Comparison of ENCODE assay signal across 10 cellular contexts in the genomic region with DNA sequence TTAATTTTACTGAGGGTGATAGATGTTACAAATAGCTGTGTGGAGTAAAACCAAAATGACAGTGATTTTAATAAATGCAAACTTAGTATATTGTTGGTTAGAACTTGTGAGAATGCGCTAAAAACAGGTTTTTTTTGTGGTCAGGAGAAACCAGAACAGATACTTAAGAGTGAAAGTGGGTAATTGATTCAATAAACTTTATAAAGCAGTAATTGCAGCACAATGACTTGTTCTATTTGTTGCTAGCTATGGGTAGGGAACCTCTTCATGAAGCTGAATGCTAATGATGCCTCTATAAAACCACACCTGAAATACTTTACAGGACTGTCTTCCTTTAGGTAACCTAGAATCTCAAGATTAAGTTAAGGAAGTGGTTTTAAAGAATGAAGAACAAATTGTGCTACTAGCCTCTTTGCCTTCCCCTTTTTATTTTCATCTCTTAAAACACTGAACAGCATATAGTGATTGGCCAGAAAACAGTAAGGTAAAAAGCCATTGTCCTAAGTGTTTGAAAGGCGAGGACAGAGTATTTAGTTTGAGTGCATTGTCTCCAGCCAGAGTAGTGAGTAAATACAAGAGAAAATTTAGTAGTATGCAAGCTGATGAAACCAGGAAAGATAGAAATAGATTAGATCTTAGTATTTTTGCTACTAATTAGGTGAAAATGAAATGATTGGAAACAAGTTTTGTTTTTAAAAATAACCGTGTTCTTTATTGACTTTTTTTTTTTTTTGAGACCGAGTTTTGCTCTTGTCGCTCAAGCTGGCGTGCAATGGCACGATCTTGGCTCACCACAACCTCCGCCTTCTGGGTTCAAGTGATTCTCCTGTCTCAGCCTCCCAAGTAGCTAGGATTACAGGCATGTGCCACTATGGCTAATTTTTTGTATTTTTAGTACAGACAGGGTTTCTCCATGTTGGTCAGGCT. TPM values are rescaled to one million over a fixed set of nuclear protein-coding genes. Genes with fewer than 3 reads are reported as not detected.
DNase-seq lines count a peak whose midpoint lies in the region; ATAC-seq and TF ChIP-seq lines count a peak whose summit lies in the region.
"Had no signal": no experiment of that assay in that cellular context is flagged by ENCODE, and none has a peak within 500 bp of the region (broad histone marks: within the 10 kb centered on the region; RNA-seq: fewer than 3 reads in every experiment).

No MANE protein-coding gene starts in this region.

- peak overlapping the region; percentile 27 for H3K4me3 Mint-ChIP-seq in activated naive CD4-positive, alpha-beta T cell treated with anti-CD3 and anti-CD28 coated beads for 36 hours

- H3K36me3 ChIP-seq in OCI-LY1 (ENCODE audit: insufficient read depth, low read length) (peaks cover 51% of the 10 kb centered on the region), upper lobe of left lung (peaks cover 0 to 14% (median 5%) of the 10 kb centered on the region in 4 donors), neuronal stem cell (replicated peaks in 1 of 2; ENCODE audit: control insufficient read depth in 2 of 2, insufficient read depth in 2 of 2, low read length in 2 of 2) (peaks cover 2 to 52% of the 10 kb centered on the region in 2 donors)
- H3K36me3 ChIP-seq in effector memory CD4-positive, alpha-beta T cell (ENCODE audit: control insufficient read depth, insufficient read depth, low read length): no peaks in the 10 kb centered on the region

- no peak for TF ChIP-seq POLR2A in upper lobe of left lung (IDR thresholded peaks at IDR 0.05)

- no peaks in the 10 kb centered on the region for H3K27me3 Mint-ChIP-seq in activated naive CD4-positive, alpha-beta T cell treated with anti-CD3 and anti-CD28 coated beads for 36 hours (ENCODE audit: low read depth)

- H4K8ac ChIP-seq in neuronal stem cell (ENCODE audit: low read depth, low read length): no peak overlapping the region

- peak overlapping the region; percentile 76 for H3K27ac Mint-ChIP-seq in activated naive CD4-positive, alpha-beta T cell treated with anti-CD3 and anti-CD28 coated beads for 36 hours

- H3K9me3 ChIP-seq in OCI-LY1 (ENCODE audit: low read length) (no peaks in the 10 kb centered on the region), upper lobe of left lung (no peaks in the 10 kb centered on the region), neuronal stem cell (replicated peaks in 1 of 2; ENCODE audit: control insufficient read depth in 2 of 2, insufficient read depth in 1 of 2, low read depth in 1 of 2, low read length in 2 of 2) (no peaks in the 10 kb centered on the region)
- no peaks in the 10 kb centered on the region for H3K9me3 ChIP-seq in effector memory CD4-positive, alpha-beta T cell (ENCODE audit: control insufficient read depth, low read length)

- H3K4me3 ChIP-seq in OCI-LY1 (ENCODE audit: low read depth, low read length, poor library complexity, severe bottlenecking): peak overlapping the region; percentile 15
- H3K4me3 ChIP-seq in effector memory CD4-positive, alpha-beta T cell (ENCODE audit: insufficient read depth, low read depth, low read length, poor library complexity, severe bottlenecking): peak overlapping the region; percentile 12
- H3K4me3 ChIP-seq in upper lobe of left lung: no peak overlapping the region
- no peak overlapping the region for H3K4me3 ChIP-seq in neuronal stem cell (ENCODE audit: low read length in 2 of 2)

- peaks cover 5% of the 10 kb centered on the region; the same call in 1 of the 2 replicates for H3F3A ChIP-seq in OCI-LY1 (ENCODE audit: insufficient read depth, low read length)

- TF ChIP-seq CTCF in OCI-LY1 (IDR thresholded peaks at IDR 0.05; ENCODE audit: low read length) (no peak), upper lobe of left lung (IDR thresholded peaks at IDR 0.05) (no peak)

- no peaks in the 10 kb centered on the region for H3K9me2 ChIP-seq in OCI-LY1 (ENCODE audit: low read depth, low read length)

- H3K18ac ChIP-seq in neuronal stem cell (ENCODE audit: low read length): no peak overlapping the region

- 71 to 79% methylated on average over 8 of the region's 8 CpGs for WGBS in upper lobe of left lung, 2 donors
- WGBS in neuronal stem cell (ENCODE audit: extremely low coverage in 2 of 2, insufficient read length in 2 of 2, insufficient replicate concordance in 1 of 2), 2 donors: no CpG with 5 or more reads among the region's 8 CpGs

- no peak overlapping the region for H2BK12ac ChIP-seq in neuronal stem cell (ENCODE audit: low read length)

- H3K9ac ChIP-seq in OCI-LY1 (ENCODE audit: low read length) (peak overlapping the region; percentile 16), neuronal stem cell (ENCODE audit: low read depth, low read length, poor library complexity) (no peak overlapping the region)

- peaks cover 64% of the 10 kb centered on the region for H3K4me1 Mint-ChIP-seq in activated naive CD4-positive, alpha-beta T cell treated with anti-CD3 and anti-CD28 coated beads for 36 hours (ENCODE audit: low read depth)

- peaks cover 95% of the 10 kb centered on the region for H3K79me2 ChIP-seq in OCI-LY1 (ENCODE audit: insufficient read depth, low read length)

- H3K27ac ChIP-seq in OCI-LY1 (ENCODE audit: low read depth, low read length, poor library complexity, severe bottlenecking) (peak overlapping the region; percentile 68), upper lobe of left lung (peak overlapping the region in 3 of 4 donors; percentile 7 to 20 (median 17)), neuronal stem cell (replicated peaks; ENCODE audit: low read length) (no peak overlapping the region)
- peak overlapping the region; percentile 12 for H3K27ac ChIP-seq in effector memory CD4-positive, alpha-beta T cell (ENCODE audit: insufficient read depth, low read length, poor library complexity, severe bottlenecking)

- H3K27me3 ChIP-seq in OCI-LY1 (ENCODE audit: insufficient read depth, low read length) (no peaks in the 10 kb centered on the region), upper lobe of left lung (no peaks in the 10 kb centered on the region), neuronal stem cell (ENCODE audit: control insufficient read depth in 3 of 3, insufficient read depth in 3 of 3, low read depth in 1 of 3, low read length in 3 of 3) (no peaks in the 10 kb centered on the region)
- H3K27me3 ChIP-seq in effector memory CD4-positive, alpha-beta T cell (replicated peaks; ENCODE audit: control insufficient read depth, insufficient read depth, low read length, poor library complexity, severe bottlenecking): no peaks in the 10 kb centered on the region

- DNase-seq in activated naive CD4-positive, alpha-beta T cell treated with anti-CD3 and anti-CD28 coated beads for 36 hours: no peak
- no peak for DNase-seq in activated naive CD4-positive, alpha-beta T cell treated with anti-CD3 and anti-CD28 coated beads, Interleukin-2, amount 50 U/mL, for 16 hours
- no peak for DNase-seq in effector memory CD4-positive, alpha-beta T cell
- DNase-seq in upper lobe of left lung (no peak), neuronal stem cell (ENCODE audit: low spot score) (no peak)
- DNase-seq in NK-92 treated with Interleukin-12 subunit alpha and Interleukin-12 subunit beta, amount 100 ng/mL, for 24 hours (lab: John Stamatoyannopoulos, UW): no peak
- DNase-seq: caudate nucleus, NCI-H510A had no signal

- H2AFZ ChIP-seq in OCI-LY1 (ENCODE audit: low read length) (no peak overlapping the region), neuronal stem cell (ENCODE audit: low read length) (no peak overlapping the region)

- H4K20me1 ChIP-seq in OCI-LY1 (ENCODE audit: insufficient read depth, low read length): peaks cover 3% of the 10 kb centered on the region; the same call in 1 of the 2 replicates

- H4K91ac ChIP-seq in neuronal stem cell (ENCODE audit: low read depth, low read length, poor library complexity): no peak overlapping the region

- H3K9me3 Mint-ChIP-seq in activated naive CD4-positive, alpha-beta T cell treated with anti-CD3 and anti-CD28 coated beads for 36 hours: no peaks in the 10 kb centered on the region

- H3K14ac ChIP-seq in neuronal stem cell (ENCODE audit: low read length): no peak overlapping the region

- CTCF ChIA-PET in activated naive CD4-positive, alpha-beta T cell treated with anti-CD3 and anti-CD28 coated beads for 36 hours (lab: Charles Lee): interaction anchor here (0.6 to 1.2 kb wide), 2 partner anchors 16 to 847 kb away, joined by 3 to 4 read pairs; partner anchors contain the start of genes MYO19 and PIGW

- peaks cover 2% of the 10 kb centered on the region for H3K79me1 ChIP-seq in neuronal stem cell (ENCODE audit: low read depth, low read length)

- ATAC-seq in upper lobe of left lung (ENCODE audit: low FRiP score in 2 of 2) (no peak), HG03095 (IDR thresholded peaks at IDR 0.05; ENCODE audit: unreplicated experiment) (no peak)

- H2BK15ac ChIP-seq in neuronal stem cell (ENCODE audit: low read length): no peak overlapping the region

- H2BK5ac ChIP-seq in neuronal stem cell (ENCODE audit: low read length): no peak overlapping the region

- no peak for TF ChIP-seq EP300 in upper lobe of left lung (IDR thresholded peaks at IDR 0.05)

- no peak overlapping the region for H2BK120ac ChIP-seq in neuronal stem cell (ENCODE audit: low read depth, low read length)

- intact Hi-C loops in activated naive CD4-positive, alpha-beta T cell treated with anti-CD3 and anti-CD28 coated beads for 36 hours (cut with micrococcal nuclease): loop anchor here (5.0 kb wide), 1 partner anchor 882 kb away; no protein-coding TSS in a partner anchor

- no peak overlapping the region for H3K23ac ChIP-seq in neuronal stem cell (ENCODE audit: low read depth, low read length, poor library complexity)

- H3K4me2 ChIP-seq in OCI-LY1 (ENCODE audit: low read length) (peak overlapping the region; percentile 34; the same call in 1 of the 2 replicates), neuronal stem cell (ENCODE audit: insufficient read depth, low read length, poor library complexity, severe bottlenecking) (no peak overlapping the region)

- H3K4me1 ChIP-seq in OCI-LY1 (ENCODE audit: insufficient read depth, low read length, severe bottlenecking) (peaks cover 69% of the 10 kb centered on the region), upper lobe of left lung (peaks cover 60 to 74% (median 66%) of the 10 kb centered on the region in 4 donors), neuronal stem cell (ENCODE audit: control insufficient read depth in 2 of 2, insufficient read depth in 1 of 2, low read depth in 1 of 2, low read length in 2 of 2) (peaks cover 2 to 6% of the 10 kb centered on the region in 2 donors)
- peaks cover 32% of the 10 kb centered on the region for H3K4me1 ChIP-seq in effector memory CD4-positive, alpha-beta T cell (ENCODE audit: control insufficient read depth, insufficient read depth, low read length, poor library complexity, severe bottlenecking)

- no peak overlapping the region for H3K4ac ChIP-seq in neuronal stem cell (ENCODE audit: low read length)

- no peak overlapping the region for H2AK5ac ChIP-seq in neuronal stem cell (ENCODE audit: low read depth, low read length)

- H3K36me3 Mint-ChIP-seq in activated naive CD4-positive, alpha-beta T cell treated with anti-CD3 and anti-CD28 coated beads for 36 hours (ENCODE audit: low read depth): peaks cover 36% of the 10 kb centered on the region

RNA-seq across cellular contexts. Expression of gene GGNBP2, which starts 6.0 kb away (rescaled TPM):
- 10 to 100 TPM; 96.2 to 99.9 TPM for total RNA-seq in activated naive CD4-positive, alpha-beta T cell treated with anti-CD3 and anti-CD28 coated beads for 36 hours
- 100 to 1,000 TPM in 1 of 6 donors, 10 to 100 TPM in 5; 36.8 to 101 (median 70.0) TPM for total RNA-seq in upper lobe of left lung
- 44.9 TPM for polyA plus RNA-seq in neuronal stem cell (2013, experiment 1 of 2)
- 47.5 TPM for polyA plus RNA-seq in neuronal stem cell (2013, experiment 2 of 2)

RNA-seq across cellular contexts. Expression of gene PIGW, which starts 16.0 kb away (rescaled TPM):
- total RNA-seq in activated naive CD4-positive, alpha-beta T cell treated with anti-CD3 and anti-CD28 coated beads for 36 hours: 10 to 100 TPM; 10.6 to 11.3 TPM
- 10 to 100 TPM in 2 of 6 donors, 1 to 10 TPM in 2, under 1 TPM in 1, not detected in 1; 0.67 to 11.9 (median 9.3) TPM for total RNA-seq in upper lobe of left lung
- polyA plus RNA-seq in neuronal stem cell (2013, experiment 1 of 2): 4.2 TPM
- polyA plus RNA-seq in neuronal stem cell (2013, experiment 2 of 2): 5.0 TPM

RNA-seq across cellular contexts. Expression of gene MYO19, which starts 16.1 kb away (rescaled TPM):
- total RNA-seq in activated naive CD4-positive, alpha-beta T cell treated with anti-CD3 and anti-CD28 coated beads for 36 hours: 100 to 1,000 TPM in 1 of 2 experiments, 10 to 100 TPM in 1; 99.6 to 107 TPM
- total RNA-seq in upper lobe of left lung: 100 to 1,000 TPM in 1 of 6 donors, 10 to 100 TPM in 5; 34.8 to 167 (median 49.4) TPM
- 29.5 TPM for polyA plus RNA-seq in neuronal stem cell (2013, experiment 1 of 2)
- 30.0 TPM for polyA plus RNA-seq in neuronal stem cell (2013, experiment 2 of 2)

RNA-seq across cellular contexts. Expression of gene DHRS11, which starts 40.9 kb away (rescaled TPM):
- total RNA-seq in activated naive CD4-positive, alpha-beta T cell treated with anti-CD3 and anti-CD28 coated beads for 36 hours: 1 to 10 TPM; 8.4 to 9.8 TPM
- total RNA-seq in upper lobe of left lung: 1 to 10 TPM; 3.6 to 7.5 (median 4.9) TPM
- 15.1 TPM for polyA plus RNA-seq in neuronal stem cell (2013, experiment 1 of 2)
- polyA plus RNA-seq in neuronal stem cell (2013, experiment 2 of 2): 14.0 TPM

RNA-seq across cellular contexts. Expression of gene MRM1, which starts 50.6 kb away (rescaled TPM):
- 10 to 100 TPM; 11.0 to 11.3 TPM for total RNA-seq in activated naive CD4-positive, alpha-beta T cell treated with anti-CD3 and anti-CD28 coated beads for 36 hours
- 1 to 10 TPM; 3.1 to 9.4 (median 8.1) TPM for total RNA-seq in upper lobe of left lung
- 1.1 TPM for polyA plus RNA-seq in neuronal stem cell (2013, experiment 1 of 2)
- polyA plus RNA-seq in neuronal stem cell (2013, experiment 2 of 2): 0.97 TPM

Comparison
In these comparisons a context has a peak if more than half of its experiments do, and no peak if none do; other contexts are left out.
1. H3K4me3 ChIP-seq: peak in OCI-LY1 (single experiment) and effector memory CD4-positive, alpha-beta T cell (single experiment); none in upper lobe of left lung (0 of 4) and neuronal stem cell (0 of 2).